Comparison of ENCODE assay signal across 16 cellular contexts in genomic region chr2:128369126-128369555, GRCh38. TPM values are rescaled to one million over a fixed set of nuclear protein-coding genes. Genes with fewer than 3 reads are reported as not detected.
A peak's percentile ranks its signal among the peaks of the same experiment; 100 is the strongest.
DNase-seq lines count a peak whose midpoint lies in the region; ATAC-seq and TF ChIP-seq lines count a peak whose summit lies in the region.
"Had no signal": no experiment of that assay in that cellular context is flagged by ENCODE, and none has a peak within 500 bp of the region (broad histone marks: within the 10 kb centered on the region; RNA-seq: fewer than 3 reads in every experiment).

No MANE protein-coding gene starts in this region.

- H3F3A ChIP-seq in neural progenitor cell (ENCODE audit: low read depth) = peaks cover 23% of the 10 kb centered on the region

- no peak overlapping the region for H3K9ac ChIP-seq in neural progenitor cell
- H3K9ac ChIP-seq: BLaER1 had no signal

- no peaks in the 10 kb centered on the region for H3K9me3 ChIP-seq in neural progenitor cell (ENCODE audit: low read depth)
- H3K9me3 ChIP-seq: BLaER1 had no signal

- no peak for TF ChIP-seq CTCF in RWPE1 (conservative IDR thresholded peaks at IDR 0.05; ENCODE audit: low read depth)
- TF ChIP-seq CTCF in fibroblast of mammary gland (conservative IDR thresholded peaks at IDR 0.05; ENCODE audit: control insufficient read depth, insufficient read depth, low read depth, low read length) = no peak
- no peak for TF ChIP-seq CTCF in neural progenitor cell (IDR thresholded peaks at IDR 0.05)

- H3K4me3 Mint-ChIP-seq in neural progenitor cell = peak overlapping the region; percentile 72
- H3K4me3 Mint-ChIP-seq: immature natural killer cell; naive B cell; stimulated activated memory B cell treated with anti-CD40 and anti-IgM and Interleukin-4, amounts not matched to agents 10 μg/mL and 1 μg/mL and 100 μg/mL, for 72 hours had no signal

- POLR2A ChIA-PET in RWPE1 (lab: Yijun Ruan, JAX; ENCODE audit: low non-redundant PET) = no interaction called here

- peak overlapping the region; percentile 89 for H3K27ac ChIP-seq in RWPE1
- H3K27ac ChIP-seq in neural progenitor cell = peak overlapping the region; percentile 72
- H3K27ac ChIP-seq: BLaER1, epithelial cell of prostate had no signal

- peak overlapping the region; percentile 55 for H3K4me2 ChIP-seq in neural progenitor cell
- H3K4me2 ChIP-seq: BLaER1 had no signal

- H3K4me1 Mint-ChIP-seq in neural progenitor cell = peaks cover 70% of the 10 kb centered on the region
- H3K4me1 Mint-ChIP-seq: stimulated activated memory B cell treated with anti-CD40 and anti-IgM and Interleukin-4, amounts not matched to agents 10 μg/mL and 1 μg/mL and 100 μg/mL, for 72 hours had no signal

- H3K4me1 ChIP-seq in neural progenitor cell = peaks cover 18% of the 10 kb centered on the region

- H3K9me3 Mint-ChIP-seq in neural progenitor cell = no peaks in the 10 kb centered on the region
- H3K9me3 Mint-ChIP-seq: immature natural killer cell; naive B cell; stimulated activated memory B cell treated with anti-CD40 and anti-IgM and Interleukin-4, amounts not matched to agents 10 μg/mL and 1 μg/mL and 100 μg/mL, for 72 hours had no signal

- no peaks in the 10 kb centered on the region for H4K20me1 ChIP-seq in neural progenitor cell (ENCODE audit: low read depth)
- H4K20me1 ChIP-seq: BLaER1 had no signal

- H2AFZ ChIP-seq in neural progenitor cell (replicated peaks) = no peak overlapping the region

- H3K27me3 ChIP-seq in neural progenitor cell = no peaks in the 10 kb centered on the region

- peak overlapping the region; percentile 100 for H3K27ac Mint-ChIP-seq in neural progenitor cell
- H3K27ac Mint-ChIP-seq: immature natural killer cell; stimulated activated memory B cell treated with anti-CD40 and anti-IgM and Interleukin-4, amounts not matched to agents 10 μg/mL and 1 μg/mL and 100 μg/mL, for 72 hours had no signal

- CTCF ChIA-PET in RWPE1 (lab: Yijun Ruan, JAX) = interaction anchor here (0.6 kb wide), 1 partner anchor 1555 kb away, joined by 3 read pairs; no protein-coding TSS in a partner anchor

- no peaks in the 10 kb centered on the region for H3K36me3 Mint-ChIP-seq in neural progenitor cell
- H3K36me3 Mint-ChIP-seq: immature natural killer cell; naive B cell; stimulated activated memory B cell treated with anti-CD40 and anti-IgM and Interleukin-4, amounts not matched to agents 10 μg/mL and 1 μg/mL and 100 μg/mL, for 72 hours had no signal

- H3K36me3 ChIP-seq in neural progenitor cell = no peaks in the 10 kb centered on the region
- H3K36me3 ChIP-seq: BLaER1 had no signal

- H3K4me3 ChIP-seq in fibroblast of mammary gland (ENCODE audit: control insufficient read depth, low read depth, low read length) (no peak overlapping the region), neural progenitor cell (no peak overlapping the region)
- H3K4me3 ChIP-seq: BLaER1 had no signal

- DNase-seq in COR-L47 (lab: John Stamatoyannopoulos, UW) (peak; percentile 9), RWPE1 (ENCODE audit: low spot score) (no peak), fibroblast of mammary gland (ENCODE audit: low read depth) (peak; percentile 11), neural progenitor cell (ENCODE audit: low spot score) (peak; percentile 81), NOMO-1 treated with DMSO at 0.1 percent for 48 hours (lab: John Stamatoyannopoulos, UW; ENCODE audit: unreplicated experiment) (no peak)
- no peak for DNase-seq in activated CD4-positive, alpha-beta T cell treated with anti-CD3 and anti-CD28 coated beads for 4 hours
- no peak for DNase-seq in stimulated activated CD4-positive, alpha-beta T cell treated with anti-CD3 and anti-CD28 coated beads, Interleukin-15, amount 100 ng/mL, for 24 hours
- DNase-seq: activated CD4-positive, alpha-beta T cell treated with anti-CD3 and anti-CD28 coated beads for 1 hour; activated T-cell treated with anti-CD3 and anti-CD28 coated beads, Interleukin-2, amount 50 U/mL, for 1 hour; immature natural killer cell; naive B cell; NCI-H774 had no signal

- H3K79me2 ChIP-seq in neural progenitor cell (ENCODE audit: low read depth) = no peaks in the 10 kb centered on the region

- peaks cover 11% of the 10 kb centered on the region for H3K27me3 Mint-ChIP-seq in neural progenitor cell (ENCODE audit: insufficient read depth, low read depth)
- H3K27me3 Mint-ChIP-seq: naive B cell had no signal

- ATAC-seq in GM19452 (IDR thresholded peaks at IDR 0.05; ENCODE audit: unreplicated experiment) = no peak
- ATAC-seq: stimulated activated memory B cell treated with anti-CD40 and anti-IgM and Interleukin-4, amounts not matched to agents 10 μg/mL and 1 μg/mL and 100 μg/mL, for 72 hours had no signal

RNA-seq across cellular contexts. Expression of gene HS6ST1, which starts 50.5 kb away (rescaled TPM):
- total RNA-seq in neural progenitor cell (ENCODE audit: low replicate concordance) = 31.1 and 71.0 TPM in 2 replicates

Comparison
In these comparisons a context has a peak if more than half of its experiments do, and no peak if none do; other contexts are left out.
1. DNase-seq: peak in COR-L47 (single experiment), fibroblast of mammary gland (single experiment) and neural progenitor cell (single experiment); none in RWPE1 (single experiment), activated CD4-positive, alpha-beta T cell treated with anti-CD3 and anti-CD28 coated beads for 4 hours (0 of 2), NOMO-1 treated with DMSO at 0.1 percent for 48 hours (single experiment) and stimulated activated CD4-positive, alpha-beta T cell treated with anti-CD3 and anti-CD28 coated beads, Interleukin-15, amount 100 ng/mL, for 24 hours (single experiment).